19 cellular contexts compared by ENCODE assay signal in the genomic region with DNA sequence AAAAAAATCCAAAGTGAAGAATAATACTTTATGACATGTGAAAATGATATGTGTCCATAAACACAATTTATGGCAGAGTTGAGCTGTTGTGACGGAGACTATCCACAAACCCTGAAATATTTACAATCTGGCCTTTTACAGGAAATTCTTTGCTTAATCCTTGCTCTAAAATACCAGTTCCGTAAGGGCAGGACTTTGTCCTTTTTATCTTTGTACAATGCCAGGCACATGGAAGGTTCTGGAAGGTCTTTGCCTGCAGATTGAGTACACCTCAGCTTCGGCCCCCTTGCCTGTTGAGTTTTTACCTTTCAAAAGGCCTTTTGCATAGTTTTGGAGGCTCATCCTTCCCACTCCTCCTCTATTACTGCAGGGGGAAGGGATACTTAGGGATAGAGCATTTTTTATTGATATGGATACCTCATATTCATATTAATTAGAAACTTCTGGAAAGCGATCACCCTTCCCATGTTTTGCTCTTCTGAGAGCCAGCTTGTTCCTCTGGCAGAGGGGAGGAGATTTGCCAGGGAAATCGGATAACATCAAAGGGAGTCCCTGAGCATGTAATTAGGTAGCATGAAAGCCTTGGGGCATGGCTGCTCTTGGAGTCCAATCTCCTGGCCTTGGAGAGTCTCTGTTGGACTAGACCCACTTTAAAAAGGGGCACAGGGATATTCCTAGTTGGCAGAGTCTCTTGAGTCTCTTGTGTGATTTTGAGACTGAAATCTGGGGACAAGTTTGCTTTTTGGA.
DNase-seq lines count a peak whose midpoint lies in the region; ATAC-seq and TF ChIP-seq lines count a peak whose summit lies in the region.
"Had no signal": no experiment of that assay in that cellular context is flagged by ENCODE, and none has a peak within 500 bp of the region (broad histone marks: within the 10 kb centered on the region; RNA-seq: fewer than 3 reads in every experiment).

No MANE protein-coding gene starts in this region.

- H3K27me3 ChIP-seq in BLaER1 = no peaks in the 10 kb centered on the region
- H3K27me3 ChIP-seq in BLaER1 treated with 17β-estradiol and CSF1 and Interleukin-3, amounts not matched to agents 10 nM and 100 nM = no peaks in the 10 kb centered on the region

- peak overlapping the region; percentile 57; the same call in 1 of the 2 replicates for H3K4me2 ChIP-seq in BLaER1
- peak overlapping the region in 6 of 11 experiments; percentile 2 to 62 (median 56); a peak in 7 of 22 replicates for H3K4me2 ChIP-seq in BLaER1 treated with 17β-estradiol and CSF1 and Interleukin-3, amounts not matched to agents 10 nM and 100 nM

- in situ Hi-C loops in G401 (cut with HindIII; ENCODE audit: low sequenced_read_pairs) = no loop called here

- TF ChIP-seq CTCF in fibroblast of villous mesenchyme (IDR thresholded peaks at IDR 0.05; ENCODE audit: insufficient read depth, low read depth, low read length) = no peak

- no peak overlapping the region for H3K9ac ChIP-seq in BLaER1
- no peak overlapping the region for H3K9ac ChIP-seq in BLaER1 treated with 17β-estradiol and CSF1 and Interleukin-3, amounts not matched to agents 10 nM and 100 nM

- peaks cover 64% of the 10 kb centered on the region for H3K4me1 ChIP-seq in BLaER1
- H3K4me1 ChIP-seq in BLaER1 treated with 17β-estradiol and CSF1 and Interleukin-3, amounts not matched to agents 10 nM and 100 nM = peaks cover 13 to 65% (median 45%) of the 10 kb centered on the region in 10 experiments
- H3K4me1 ChIP-seq: HAP-1 had no signal

- H3K4me3 ChIP-seq in BLaER1 = no peak overlapping the region
- no peak overlapping the region for H3K4me3 ChIP-seq in BLaER1 treated with 17β-estradiol and CSF1 and Interleukin-3, amounts not matched to agents 10 nM and 100 nM
- H3K4me3 ChIP-seq in fibroblast of villous mesenchyme (ENCODE audit: low read depth, low read length) = no peak overlapping the region
- H3K4me3 ChIP-seq: HAP-1, K562 had no signal

- no peak overlapping the region for H3K27ac ChIP-seq in BLaER1
- no peak overlapping the region for H3K27ac ChIP-seq in BLaER1 treated with 17β-estradiol and CSF1 and Interleukin-3, amounts not matched to agents 10 nM and 100 nM
- H3K27ac ChIP-seq: HL-60 had no signal

- DNase-seq in NCI-H526 treated with DMSO at 0.1 percent for 48 hours (lab: John Stamatoyannopoulos, UW) (peak; percentile 20), fibroblast of villous mesenchyme (ENCODE audit: low read depth) (peak; percentile 13), G401 (ENCODE audit: low spot score) (no peak)
- DNase-seq in stimulated activated naive CD8-positive, alpha-beta T cell treated with anti-CD3 and anti-CD28 coated beads, Interleukin-15, Interleukin-2, amounts not matched to agents 100 U/mL and 50 U/mL, for 24 hours = no peak
- DNase-seq: AML-193; Calu3; CD8-positive, alpha-beta T cell; DMS 273 treated with DMSO at 0.1 percent for 48 hours; DMS53; DND-41; GF-D8; IMR-90 had no signal

- ATAC-seq in GM21423 (IDR thresholded peaks at IDR 0.05; ENCODE audit: unreplicated experiment) (no peak), HG02763 (IDR thresholded peaks at IDR 0.05; ENCODE audit: unreplicated experiment) (no peak)
- no peak for ATAC-seq in stimulated activated naive CD8-positive, alpha-beta T cell treated with anti-CD3 and anti-CD28 coated beads, Interleukin-15, Interleukin-2, amounts not matched to agents 100 U/mL and 50 U/mL, for 24 hours
- ATAC-seq: CD8-positive, alpha-beta T cell; K562 had no signal

- H3K36me3 ChIP-seq in BLaER1 = no peaks in the 10 kb centered on the region
- H3K36me3 ChIP-seq in BLaER1 treated with 17β-estradiol and CSF1 and Interleukin-3, amounts not matched to agents 10 nM and 100 nM = no peaks in the 10 kb centered on the region
- H3K36me3 ChIP-seq: HAP-1 had no signal

- 0 out of 2 replicates have a peak, but pooled peaks cover 5% of the 10 kb centered on the region for H3K9me3 ChIP-seq in BLaER1
- peaks cover 0 to 13% (median 5%) of the 10 kb centered on the region in 11 experiments; a peak in 10 of 22 replicates for H3K9me3 ChIP-seq in BLaER1 treated with 17β-estradiol and CSF1 and Interleukin-3, amounts not matched to agents 10 nM and 100 nM (replicated peaks in 1 of 11)
- H3K9me3 ChIP-seq: HAP-1 had no signal

- no peaks in the 10 kb centered on the region for H4K20me1 ChIP-seq in BLaER1
- H4K20me1 ChIP-seq in BLaER1 treated with 17β-estradiol and CSF1 and Interleukin-3, amounts not matched to agents 10 nM and 100 nM = no peaks in the 10 kb centered on the region

Comparison
In these comparisons a context has a peak if more than half of its experiments do, and no peak if none do; other contexts are left out.
1. DNase-seq: peak in NCI-H526 treated with DMSO at 0.1 percent for 48 hours (single experiment) and fibroblast of villous mesenchyme (single experiment); none in G401 (single experiment) and stimulated activated naive CD8-positive, alpha-beta T cell treated with anti-CD3 and anti-CD28 coated beads, Interleukin-15, Interleukin-2, amounts not matched to agents 100 U/mL and 50 U/mL, for 24 hours (single experiment).